ENCODE assay signal across 8 cellular contexts in the genomic region with DNA sequence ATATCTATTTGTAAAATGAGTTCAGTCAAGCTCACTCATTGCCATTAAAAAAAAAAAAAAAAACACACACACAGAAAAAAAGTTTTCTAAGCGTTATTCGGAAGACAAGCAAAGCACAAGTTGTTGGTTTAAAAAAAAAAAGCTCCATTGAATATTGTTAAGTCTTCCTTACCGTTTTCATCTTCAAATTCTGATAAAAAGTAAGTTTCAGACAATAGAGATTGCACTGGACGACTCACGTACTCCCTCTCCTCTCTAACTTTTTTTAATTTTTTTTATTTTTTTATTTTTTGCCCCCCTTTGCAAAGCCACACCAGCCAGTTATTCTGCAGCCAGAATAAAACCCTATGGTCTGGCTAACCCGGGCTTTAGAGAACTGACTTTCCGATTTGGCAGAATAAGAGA. TPM values are rescaled to one million over a fixed set of nuclear protein-coding genes. Genes with fewer than 3 reads are reported as not detected.
A peak's percentile ranks its signal among the peaks of the same experiment; 100 is the strongest.
DNase-seq lines count a peak whose midpoint lies in the region; ATAC-seq and TF ChIP-seq lines count a peak whose summit lies in the region.

No MANE protein-coding gene starts in this region.

- H3K9me3 ChIP-seq in AG04450 (ENCODE audit: control insufficient read depth, insufficient read depth, low read length) (peaks cover 7% of the 10 kb centered on the region; the same call in 1 of the 2 replicates), esophagus muscularis mucosa (no peaks in the 10 kb centered on the region)

- peaks cover 10 to 35% (median 26%) of the 10 kb centered on the region in 4 donors for H3K4me1 ChIP-seq in esophagus muscularis mucosa

- H3K4me3 ChIP-seq in AG04450 (ENCODE audit: low read depth, low read length) (peak overlapping the region; percentile 68), esophagus muscularis mucosa (peak overlapping the region; percentile 53 to 73 (median 66))

- H3K27me3 ChIP-seq in AG04450 (ENCODE audit: control insufficient read depth, insufficient read depth, low read length) (no peaks in the 10 kb centered on the region), esophagus muscularis mucosa (no peaks in the 10 kb centered on the region)

- TF ChIP-seq POLR2A in esophagus muscularis mucosa (IDR thresholded peaks at IDR 0.05; ENCODE audit: low read depth): no peak

- no peak for DNase-seq in AG04450 (ENCODE audit: low read depth, low spot score)
- DNase-seq in GM20000 (ENCODE audit: low spot score): peak; percentile 20
- peak; percentile 14 for DNase-seq in NCI-H345 treated with DMSO at 0.1 percent for 48 hours (lab: John Stamatoyannopoulos, UW; ENCODE audit: unreplicated experiment)
- no peak for DNase-seq in esophagus muscularis mucosa (ENCODE audit: extremely low spot score)
- peak; percentile 1 for DNase-seq in putamen (ENCODE audit: low spot score)
- DNase-seq in HuH-7.5 (ENCODE audit: low spot score): no peak
- no peak for DNase-seq in D341Med (ENCODE audit: low spot score)

- no peak for TF ChIP-seq EP300 in esophagus muscularis mucosa (IDR thresholded peaks at IDR 0.05)

- H3K36me3 ChIP-seq in esophagus muscularis mucosa: no peaks in the 10 kb centered on the region

- intact Hi-C loops in esophagus muscularis mucosa (cut with DNase I): loop anchor here (5.0 to 10.0 kb wide), 4 partner anchors 266 to 669 kb away; no protein-coding TSS in a partner anchor

- WGBS in esophagus muscularis mucosa: under 1% methylated on average over 7 of the region's 7 CpGs

- POLR2A ChIA-PET in AG04450 (lab: Yijun Ruan, JAX): interaction anchor here (0.6 to 4.3 kb wide), 7 partner anchors 9 to 679 kb away, joined by 3 to 31 read pairs (median 4); no protein-coding TSS in a partner anchor

- ATAC-seq in HG03097 (IDR thresholded peaks at IDR 0.05; ENCODE audit: low FRiP score, unreplicated experiment): no peak

- CTCF ChIA-PET in AG04450 (lab: Charles Lee): interaction anchor here (0.6 to 5.5 kb wide), 6 partner anchors 283 to 847 kb away, joined by 3 to 123 read pairs (median 4); no protein-coding TSS in a partner anchor

- H3K27ac ChIP-seq in AG04450 (ENCODE audit: low read depth, low read length) (peak overlapping the region; percentile 85), esophagus muscularis mucosa (replicated peaks in 1 of 4) (peak overlapping the region; percentile 90 to 96 (median 92))

- TF ChIP-seq CTCF in AG04450 (IDR thresholded peaks at IDR 0.05; ENCODE audit: low read depth, low read length) (no peak), GM20000 (IDR thresholded peaks at IDR 0.05; ENCODE audit: extremely low read depth, missing control alignments) (no peak), esophagus muscularis mucosa (IDR thresholded peaks at IDR 0.05) (no peak)

RNA-seq across cellular contexts. Expression of a gene that starts 0.5 kb away (rescaled TPM):
- 21.3 and 22.5 TPM in 2 replicates for polyA plus RNA-seq in AG04450 (2011; rRNA removed)
- 137 and 210 TPM in 2 replicates for polyA minus RNA-seq in AG04450 (2011; rRNA and poly(A)+ RNA removed)
- total RNA-seq in esophagus muscularis mucosa: 1 to 10 TPM; 1.4 to 4.2 (median 2.7) TPM

Comparison
In these comparisons a context has a peak if more than half of its experiments do, and no peak if none do; other contexts are left out.
1. DNase-seq: peak in GM20000 (single experiment), NCI-H345 treated with DMSO at 0.1 percent for 48 hours (single experiment) and putamen (single experiment); none in AG04450 (single experiment), esophagus muscularis mucosa (single experiment), HuH-7.5 (single experiment) and D341Med (single experiment).